In the genomic region with DNA sequence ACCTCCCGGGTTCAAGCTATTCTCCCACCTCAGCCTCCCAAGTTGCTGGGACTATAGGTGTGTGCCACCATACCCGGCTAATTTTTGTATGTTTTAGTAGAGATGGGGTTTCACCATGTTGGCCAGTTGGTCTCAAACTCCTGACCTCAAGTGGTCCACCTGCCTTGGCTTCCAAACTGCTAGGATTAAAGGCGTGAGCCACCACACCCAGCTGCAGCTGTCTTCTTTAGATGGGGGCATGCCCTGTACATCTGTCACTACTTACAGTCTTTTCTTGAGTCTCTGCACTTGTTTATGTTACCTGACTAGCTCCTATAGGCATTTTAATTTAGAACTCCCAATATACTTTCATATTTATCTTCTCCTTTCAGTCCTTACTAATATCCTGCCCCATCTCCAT, we compare ENCODE assay signal across 32 cellular contexts.
"Had no signal": no experiment of that assay in that cellular context is flagged by ENCODE, and none has a peak within 500 bp of the region (broad histone marks: within the 10 kb centered on the region; RNA-seq: fewer than 3 reads in every experiment).

No MANE protein-coding gene starts in this region.

- H3K27me3 ChIP-seq: brain microvascular endothelial cell, cardiac muscle cell, MG63 had no signal

- H3K4me3 ChIP-seq: cardiac muscle cell, coronary artery, MG63, PC-9 had no signal

- H3K36me3 Mint-ChIP-seq: activated naive CD8-positive, alpha-beta T cell treated with anti-CD3 and anti-CD28 coated beads for 36 hours had no signal

- ATAC-seq: activated CD8-positive, alpha-beta T cell treated with anti-CD3 and anti-CD28 coated beads for 36 hours; activated T-cell treated with anti-CD3 and anti-CD28 coated beads, Interleukin-2, amount 50 U/mL, for 72 hours; activated T-helper 17 cell treated with anti-CD3 and anti-CD28 coated beads, Interleukin-2, amount 50 U/mL, for 72 hours; Right ventricle myocardium inferior had no signal

- H3K36me3 ChIP-seq: brain microvascular endothelial cell, cardiac muscle cell, MG63 had no signal

- DNase-seq: activated CD4-positive, alpha-beta T cell treated with anti-CD3 and anti-CD28 coated beads, Interleukin-2, amount 10 ng/mL, durations not matched to agents 24 days and 14 days; activated CD4-positive, alpha-beta T cell treated with anti-CD3 and anti-CD28 coated beads, Interleukin-2, amount 50 U/mL, for 4 hours; activated CD8-positive, alpha-beta T cell treated with anti-CD3 and anti-CD28 coated beads for 36 hours; activated effector memory CD4-positive, alpha-beta T cell treated with anti-CD3 and anti-CD28 coated beads, Interleukin-2, amount 50 U/mL, for 16 hours; activated naive CD4-positive, alpha-beta T cell; activated naive CD4-positive, alpha-beta T cell treated with anti-CD3 and anti-CD28 coated beads, Interleukin-2, amount 50 U/mL, for 16 hours; activated naive CD8-positive, alpha-beta T cell treated with anti-CD3 and anti-CD28 coated beads for 36 hours; activated T-cell treated with anti-CD3 and anti-CD28 coated beads, Interleukin-2, amount 50 U/mL, for 1 hour; activated T-cell treated with anti-CD3 and anti-CD28 coated beads, Interleukin-2, amount 50 U/mL, for 72 hours; amniotic stem cell; aorta; brain microvascular endothelial cell; MG63; NCI-H1048; NCI-H1105 treated with DMSO at 0.1 percent for 48 hours; NCI-H1436; NCI-H1694; NCI-H1930; NCI-H2081 treated with DMSO at 0.1 percent for 48 hours; NCI-H510A; NCI-H69; NK-92 treated with Interleukin-12 subunit alpha and Interleukin-12 subunit beta, amount 100 ng/mL, for 24 hours; PC-9; SIG-M5; SW 1271; T-helper 1 cell; T-helper 2 cell; T-helper 9 cell had no signal

- H3K27ac Mint-ChIP-seq: activated CD4-positive, alpha-beta T cell treated with anti-CD3 and anti-CD28 coated beads, Interleukin-2, amount 10 ng/mL, durations not matched to agents 24 days and 14 days; activated CD8-positive, alpha-beta T cell treated with anti-CD3 and anti-CD28 coated beads for 36 hours; activated naive CD8-positive, alpha-beta T cell treated with anti-CD3 and anti-CD28 coated beads for 36 hours; activated T-cell treated with anti-CD3 and anti-CD28 coated beads, Interleukin-2, amount 50 U/mL, for 72 hours; activated T-helper 17 cell treated with anti-CD3 and anti-CD28 coated beads, Interleukin-2, amount 50 U/mL, for 72 hours had no signal

- H3K4me1 Mint-ChIP-seq: activated CD4-positive, alpha-beta T cell treated with anti-CD3 and anti-CD28 coated beads, Interleukin-2, amount 10 ng/mL, durations not matched to agents 24 days and 14 days; activated T-helper 17 cell treated with anti-CD3 and anti-CD28 coated beads, Interleukin-2, amount 50 U/mL, for 72 hours had no signal

- H3K4me3 Mint-ChIP-seq: activated CD4-positive, alpha-beta T cell treated with anti-CD3 and anti-CD28 coated beads, Interleukin-2, amount 10 ng/mL, durations not matched to agents 24 days and 14 days; activated CD8-positive, alpha-beta T cell treated with anti-CD3 and anti-CD28 coated beads for 36 hours; activated naive CD8-positive, alpha-beta T cell treated with anti-CD3 and anti-CD28 coated beads for 36 hours; activated T-cell treated with anti-CD3 and anti-CD28 coated beads, Interleukin-2, amount 50 U/mL, for 72 hours; activated T-helper 17 cell treated with anti-CD3 and anti-CD28 coated beads, Interleukin-2, amount 50 U/mL, for 72 hours had no signal

- H3K9me3 Mint-ChIP-seq: activated CD8-positive, alpha-beta T cell treated with anti-CD3 and anti-CD28 coated beads for 36 hours; activated naive CD8-positive, alpha-beta T cell treated with anti-CD3 and anti-CD28 coated beads for 36 hours; activated T-cell treated with anti-CD3 and anti-CD28 coated beads, Interleukin-2, amount 50 U/mL, for 72 hours; activated T-helper 17 cell treated with anti-CD3 and anti-CD28 coated beads, Interleukin-2, amount 50 U/mL, for 72 hours had no signal

- H3K27me3 Mint-ChIP-seq: activated CD8-positive, alpha-beta T cell treated with anti-CD3 and anti-CD28 coated beads for 36 hours; activated naive CD8-positive, alpha-beta T cell treated with anti-CD3 and anti-CD28 coated beads for 36 hours; activated T-helper 17 cell treated with anti-CD3 and anti-CD28 coated beads, Interleukin-2, amount 50 U/mL, for 72 hours had no signal
